ENCODE assay signal across 8 cellular contexts in the genomic region with DNA sequence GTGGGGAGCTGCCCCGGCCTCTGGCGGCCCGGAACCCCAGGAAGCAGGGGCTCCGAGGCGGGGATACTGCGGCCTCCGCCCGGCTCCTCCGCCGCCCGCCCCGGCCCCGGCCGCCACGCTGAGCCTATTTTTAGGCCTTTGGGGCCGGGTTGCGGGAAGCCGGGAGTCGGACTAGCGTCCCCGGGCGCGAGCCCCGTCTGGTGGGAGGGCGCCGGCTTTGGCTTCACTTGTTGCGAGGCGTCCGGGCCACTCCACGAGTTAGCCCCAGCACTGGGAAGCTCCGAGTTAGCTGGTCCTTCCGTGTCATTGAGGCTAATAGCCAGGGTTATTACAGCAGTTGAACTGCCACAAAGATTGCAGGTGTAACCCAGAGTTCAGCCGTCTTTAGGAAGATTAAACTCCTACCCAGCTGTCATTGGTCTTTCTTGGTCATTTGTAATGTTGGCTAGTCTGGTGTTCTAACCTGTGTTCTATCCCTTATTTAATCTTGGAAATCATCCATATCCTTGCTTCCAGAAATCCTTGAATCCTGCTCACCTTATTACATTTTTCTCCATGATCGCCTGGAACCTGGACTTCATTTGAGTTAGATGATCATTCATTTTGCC. TPM values are rescaled to one million over a fixed set of nuclear protein-coding genes. Genes with fewer than 3 reads are reported as not detected.
DNase-seq lines count a peak whose midpoint lies in the region; ATAC-seq, FAIRE-seq and TF ChIP-seq lines count a peak whose summit lies in the region.

No MANE protein-coding gene starts in this region.

- H3K27ac Mint-ChIP-seq in Caco-2 (ENCODE audit: unreplicated experiment): peak overlapping the region; percentile 45

- H3K36me3 ChIP-seq in Caco-2 (ENCODE audit: control insufficient read depth, insufficient read depth, low read length) (no peaks in the 10 kb centered on the region), RWPE2 (ENCODE audit: low read depth) (peaks cover 19% of the 10 kb centered on the region), K562 (ENCODE audit: control insufficient read depth, insufficient read depth, low read length) (peaks cover 21% of the 10 kb centered on the region; the same call in 2 of the 3 replicates)

- H3K27ac ChIP-seq in RWPE2 (ENCODE audit: poor library complexity, severe bottlenecking): peak overlapping the region; percentile 37
- H3K27ac ChIP-seq in K562 (ENCODE audit: extremely low read depth, low read depth, low read length): peak overlapping the region; percentile 67; the same call in 2 of the 3 replicates

- TF ChIP-seq EP300 in K562 (IDR thresholded peaks at IDR 0.05; ENCODE audit: low read length): no peak

- DNase-seq in Caco-2 (peak in 1 of 2 experiments; percentile 51), RWPE2 (ENCODE audit: low spot score) (no peak), K562 (ENCODE audit: extremely low read depth in 1 of 4, low spot score in 3 of 4) (peak in 2 of 4 experiments; percentile 54 to 55), skeletal muscle cell (ENCODE audit: low read depth) (no peak), MV-4-11 (lab: John Stamatoyannopoulos, UW) (no peak)

- peaks cover 7% of the 10 kb centered on the region; the same call in 2 of the 3 replicates for H3K79me2 ChIP-seq in K562 (ENCODE audit: control insufficient read depth, insufficient read depth, low read length)

- H3K4me1 ChIP-seq in Caco-2: peaks cover 7% of the 10 kb centered on the region; the same call in 1 of the 2 replicates
- H3K4me1 ChIP-seq in RWPE2 (ENCODE audit: insufficient read depth, poor library complexity, severe bottlenecking): no peaks in the 10 kb centered on the region
- H3K4me1 ChIP-seq in K562 (replicated peaks in 1 of 2; ENCODE audit: control insufficient read depth in 2 of 2, insufficient read depth in 2 of 2, low read length in 2 of 2): peaks cover 6 to 13% of the 10 kb centered on the region in 2 experiments; a peak in 4 of 5 replicates

- TF ChIP-seq CTCF in Caco-2 (IDR thresholded peaks at IDR 0.05; ENCODE audit: insufficient read depth in 1 of 2, low read depth in 1 of 2, low read length in 1 of 2, severe bottlenecking in 1 of 2, unreplicated experiment in 1 of 2) (no peak), RWPE2 (IDR thresholded peaks at IDR 0.05; ENCODE audit: poor library complexity, severe bottlenecking) (no peak), K562 (IDR thresholded peaks at IDR 0.05 in 2 of 3, conservative IDR thresholded peaks at IDR 0.05 in 1 of 3; ENCODE audit: insufficient read depth in 2 of 3, low read depth in 1 of 3, low read length in 3 of 3) (no peak)

- ATAC-seq in GM19043 (IDR thresholded peaks at IDR 0.05; ENCODE audit: low read depth, unreplicated experiment) (peak; percentile 20), HG03196 (IDR thresholded peaks at IDR 0.05; ENCODE audit: unreplicated experiment) (peak; percentile 17), RWPE2 (ENCODE audit: low read depth) (peak; percentile 50), K562 (peak; percentile 68)

- peak overlapping the region; percentile 75 for H3K4me3 Mint-ChIP-seq in Caco-2 (ENCODE audit: unreplicated experiment)

- H3K36me3 Mint-ChIP-seq in Caco-2 (ENCODE audit: insufficient read depth, unreplicated experiment): no peaks in the 10 kb centered on the region

- WGBS in K562 (ENCODE audit: insufficient coverage, low coverage, missing lambda C conversion rate): 3% methylated on average over 19 of the region's 34 CpGs

- no peaks in the 10 kb centered on the region for H3K4me1 Mint-ChIP-seq in Caco-2 (ENCODE audit: low read depth, unreplicated experiment)

- H2AFZ ChIP-seq in K562 (ENCODE audit: low read depth, low read length): peak overlapping the region; percentile 95

- no peaks in the 10 kb centered on the region for H4K20me1 ChIP-seq in K562 (replicated peaks; ENCODE audit: control insufficient read depth, insufficient read depth, low read length)

- no peak for TF ChIP-seq POLR2A in K562 (conservative IDR thresholded peaks at IDR 0.05)

- CTCF ChIA-PET in Caco-2 (lab: Charles Lee) (interaction anchor here (0.6 to 1.4 kb wide), 2 partner anchors 37 to 44 kb away, joined by 3 to 14 read pairs; no protein-coding TSS in a partner anchor), K562 (lab: Yijun Ruan, JAX; ENCODE audit: low intra/inter-chr PET ratio) (interaction anchor here (1.5 kb wide), 1 partner anchor 281 kb away, joined by 6 read pairs; no protein-coding TSS in a partner anchor)

- FAIRE-seq in K562 (lab: Jason Lieb, UNC): peak; percentile 48

- H3K27me3 ChIP-seq in Caco-2 (replicated peaks; ENCODE audit: control insufficient read depth, insufficient read depth, low read length) (no peaks in the 10 kb centered on the region), RWPE2 (ENCODE audit: insufficient read depth, poor library complexity, severe bottlenecking) (no peaks in the 10 kb centered on the region), K562 (ENCODE audit: control insufficient read depth in 2 of 2, insufficient read depth in 2 of 2, low read length in 2 of 2) (peaks cover 1 to 3% of the 10 kb centered on the region in 2 experiments; a peak in 3 of 5 replicates)

- intact Hi-C loops in Caco-2 (cut with micrococcal nuclease; ENCODE audit: unreplicated experiment): loop anchor here (5.0 kb wide), 2 partner anchors 40 to 95 kb away; a partner anchor contains a TSS
- intact Hi-C loops in K562 (cut with micrococcal nuclease): loop anchor here (5.0 kb wide), 1 partner anchor 95 kb away; a partner anchor contains a TSS

- H3K4me2 ChIP-seq in K562 (ENCODE audit: insufficient read depth, low read length): peak overlapping the region; percentile 68

- H3K9me1 ChIP-seq in K562 (ENCODE audit: control insufficient read depth, insufficient read depth, low read length): no peaks in the 10 kb centered on the region

- H3K9me3 Mint-ChIP-seq in Caco-2 (ENCODE audit: unreplicated experiment): no peaks in the 10 kb centered on the region

- BruUV-seq in Caco-2 (replicated peaks; lab: Mats Ljungman, UMichigan) (no TSS peak), K562 (replicated peaks; lab: Mats Ljungman, UMichigan) (no TSS peak)

- H3K9ac ChIP-seq in K562 (ENCODE audit: insufficient read depth in 1 of 2, low read depth in 2 of 2, low read length in 2 of 2): peak overlapping the region; percentile 61 to 94

- H3K9me3 ChIP-seq in Caco-2: no peaks in the 10 kb centered on the region
- H3K9me3 ChIP-seq in RWPE2 (ENCODE audit: severe bottlenecking): no peaks in the 10 kb centered on the region
- no peaks in the 10 kb centered on the region for H3K9me3 ChIP-seq in K562 (replicated peaks; ENCODE audit: control insufficient read depth, insufficient read depth, low read depth, low read length)
- H3K9me3 ChIP-seq in iPS-18c (ENCODE audit: control insufficient read depth, insufficient read depth, low read length): no peaks in the 10 kb centered on the region

- no peak for TF ChIP-seq RAD21 in K562 (CRISPR knock-in tag; conservative IDR thresholded peaks at IDR 0.05 in 1 of 2, IDR thresholded peaks at IDR 0.05 in 1 of 2)

- in situ Hi-C loops in K562 (cut with MboI): no loop called here

- no peaks in the 10 kb centered on the region for H3K27me3 Mint-ChIP-seq in Caco-2 (ENCODE audit: insufficient read depth, unreplicated experiment)

- POLR2A ChIA-PET in Caco-2 (lab: Charles Lee): no interaction called here
- POLR2A ChIA-PET in K562 (lab: Yijun Ruan, JAX): interaction anchor here (0.7 to 2.0 kb wide), 6 partner anchors 9 to 94 kb away, joined by 3 to 7 read pairs (median 3); no protein-coding TSS in a partner anchor

- H3K4me3 ChIP-seq in Caco-2 (ENCODE audit: low read depth, low read length): peak overlapping the region; percentile 88
- peak overlapping the region; percentile 79 for H3K4me3 ChIP-seq in RWPE2 (ENCODE audit: severe bottlenecking)
- peak overlapping the region; percentile 86 for H3K4me3 ChIP-seq in K562
- peak overlapping the region; percentile 77 for H3K4me3 ChIP-seq in iPS-18c (ENCODE audit: insufficient read depth, low read depth, low read length)
- H3K4me3 ChIP-seq in skeletal muscle cell (ENCODE audit: low read depth, low read length): peak overlapping the region; percentile 82

RNA-seq across cellular contexts. Expression of a gene that starts 0.8 kb away (rescaled TPM):
- 28.0 and 29.2 TPM in 2 replicates for total RNA-seq in Caco-2 (2022)
- 7.8 and 12.5 TPM in 2 replicates for total RNA-seq in K562 (2011; cell fraction: chromatin; rRNA removed; ENCODE audit: low replicate concordance)
- total RNA-seq in K562 (2011; cell fraction: nucleolus; rRNA removed): 7.5 and 10.7 TPM in 2 replicates
- 10.3 and 13.1 TPM in 2 replicates for total RNA-seq in K562 (2011; cell fraction: nucleoplasm; rRNA removed)
- 15.1 and 15.7 TPM in 2 replicates for total RNA-seq in K562 (2014; rRNA removed)
- 26.1 and 29.5 TPM in 2 replicates for total RNA-seq in K562 (2014; rRNA removed; fragmentation: Illumina TruSeq; extraction: Trizol)
- total RNA-seq in K562 (2015; rRNA removed; fragmentation: Illumina TruSeq; extraction: Trizol): 19.5 and 20.8 TPM in 2 replicates
- total RNA-seq in K562 (2021): 24.6 and 26.6 TPM in 2 replicates
- polyA plus RNA-seq in K562 (2011; rRNA removed): 17.9 and 24.3 TPM in 2 replicates
- polyA plus RNA-seq in K562 (2011; cell fraction: cytosol; rRNA removed): 13.6 and 13.7 TPM in 2 replicates
- 10.6 and 11.9 TPM in 2 replicates for polyA plus RNA-seq in K562 (2011; cell fraction: nucleus; rRNA removed)
- polyA plus RNA-seq in K562 (2012): 26.7 and 33.6 TPM in 2 replicates
- 28.6 and 28.7 TPM in 2 replicates for polyA plus RNA-seq in K562 (2014; fragmentation: Illumina TruSeq; extraction: Trizol)
- 10 to 100 TPM; 27.7 to 38.4 TPM for polyA plus RNA-seq in K562 (2014; fragmentation: Nextera tagmentation; extraction: Ambion mirVana)
- 14.5 and 14.6 TPM in 2 replicates for polyA plus RNA-seq in K562 (2014; rRNA removed)
- 24.2 and 25.9 TPM in 2 replicates for polyA minus RNA-seq in K562 (2011; rRNA and poly(A)+ RNA removed)
- polyA minus RNA-seq in K562 (2011; cell fraction: cytosol; rRNA and poly(A)+ RNA removed): 20.3 and 24.0 TPM in 2 replicates
- 15.1 and 16.0 TPM in 2 replicates for polyA minus RNA-seq in K562 (2011; cell fraction: nucleus; rRNA and poly(A)+ RNA removed)

Comparison
In these comparisons a context has a peak if more than half of its experiments do, and no peak if none do; other contexts are left out.
1. ATAC-seq: peak in every context shown above with its lines; median percentile 68 in K562; 50 in RWPE2; 20 in GM19043; 17 in HG03196.